23 cellular contexts compared by ENCODE assay signal in the genomic region with DNA sequence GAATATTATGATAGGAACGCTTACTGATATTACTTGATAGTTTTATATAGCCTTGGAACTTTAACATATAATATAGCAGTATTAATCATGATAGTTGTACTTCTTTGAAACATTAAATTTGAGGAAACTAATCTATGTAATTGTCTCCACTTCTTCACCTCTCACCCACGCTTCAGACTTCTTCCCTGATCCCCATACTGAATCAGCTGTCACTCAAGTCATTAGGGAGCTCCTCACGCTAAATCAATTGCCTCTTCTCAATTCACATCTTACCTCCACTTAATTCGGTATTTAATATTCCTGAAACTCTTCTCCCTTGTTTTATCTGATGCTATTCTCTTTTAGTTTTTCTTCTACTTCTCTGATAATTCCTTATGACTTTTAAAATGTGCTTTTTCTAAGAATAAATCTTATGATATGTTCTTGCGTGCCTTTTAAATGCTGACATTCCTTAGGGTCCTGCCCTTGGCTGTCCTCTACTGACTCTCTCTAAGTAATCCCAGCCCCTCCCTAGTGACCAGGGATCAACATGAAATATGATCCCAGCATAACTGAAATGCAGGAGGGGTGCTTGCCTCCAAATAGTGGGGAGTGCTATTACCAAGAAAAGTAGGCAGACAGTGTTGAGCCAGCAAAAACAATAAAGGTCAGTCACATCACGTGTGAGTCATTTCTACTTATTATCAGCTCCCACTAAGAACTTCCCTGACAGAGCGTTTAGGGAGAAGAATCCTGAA. TPM values are rescaled to one million over a fixed set of nuclear protein-coding genes. Genes with fewer than 3 reads are reported as not detected.
DNase-seq lines count a peak whose midpoint lies in the region; ATAC-seq and TF ChIP-seq lines count a peak whose summit lies in the region.
"Had no signal": no experiment of that assay in that cellular context is flagged by ENCODE, and none has a peak within 500 bp of the region (broad histone marks: within the 10 kb centered on the region; RNA-seq: fewer than 3 reads in every experiment).

No MANE protein-coding gene starts in this region.

- peaks cover 9% of the 10 kb centered on the region for H3K4me1 ChIP-seq in left ventricle myocardium inferior
- no peaks in the 10 kb centered on the region for H3K4me1 ChIP-seq in HAP-1
- H3K4me1 ChIP-seq: esophagus squamous epithelium, SJSA1, transverse colon had no signal

- ATAC-seq in Right ventricle myocardium inferior, result peak; percentile 39
- ATAC-seq: activated CD4-positive, CD25-positive, alpha-beta regulatory T cell treated with anti-CD3 and anti-CD28 coated beads, Interleukin-2, amount 50 U/mL, for 24 hours; activated CD8-positive, alpha-beta memory T cell treated with anti-CD3 and anti-CD28 coated beads, Interleukin-2, amount 10 ng/mL, durations not matched to agents 7 days and 5 days had no signal

- no peak for DNase-seq in Right ventricle myocardium inferior (ENCODE audit: missing footprints)
- DNase-seq in left ventricle myocardium inferior, result no peak
- peak; percentile 17 for DNase-seq in astrocyte of the spinal cord (ENCODE audit: low read depth, low spot score)
- DNase-seq in left kidney (ENCODE audit: low read depth, low spot score), result peak; percentile 70
- DNase-seq in stromal cell of bone marrow (ENCODE audit: low read depth), result peak; percentile 35
- no peak for DNase-seq in islet precursor cell
- DNase-seq in HAP-1 (ENCODE audit: low spot score in 2 of 2), result no peak
- no peak for DNase-seq in activated CD4-positive, alpha-beta T cell treated with anti-CD3 and anti-CD28 coated beads for 4 hours
- DNase-seq: activated CD8-positive, alpha-beta memory T cell treated with anti-CD3 and anti-CD28 coated beads, Interleukin-2, amount 10 ng/mL, durations not matched to agents 7 days and 5 days; activated effector memory CD4-positive, alpha-beta T cell treated with Interleukin-2 at 50 U/mL for 16 hours; adrenal gland; esophagus squamous epithelium; NCI-H187; NCI-H446; stimulated activated naive CD4-positive, alpha-beta T cell treated with Interleukin-2 at 50 U/mL for 16 hours; transverse colon had no signal

- H3K36me3 ChIP-seq in left ventricle myocardium inferior (no peaks in the 10 kb centered on the region), HAP-1 (replicated peaks) (no peaks in the 10 kb centered on the region)
- H3K36me3 ChIP-seq: adrenal gland, esophagus squamous epithelium, neutrophil, SJSA1, transverse colon had no signal

- H3K27ac ChIP-seq in left ventricle myocardium inferior (replicated peaks), result no peak overlapping the region
- H3K27ac ChIP-seq: adrenal gland, C4-2B, esophagus squamous epithelium, hepatocyte, neutrophil, SJSA1, transverse colon had no signal

- intact Hi-C loops in Right ventricle myocardium inferior (cut with DNase I), result no loop called here
- intact Hi-C loops in left ventricle myocardium inferior (cut with micrococcal nuclease), result no loop called here

- H3K4me3 ChIP-seq in left ventricle myocardium inferior (no peak overlapping the region), astrocyte of the spinal cord (ENCODE audit: low read depth, low read length) (no peak overlapping the region), HAP-1 (no peak overlapping the region)
- H3K4me3 ChIP-seq: adrenal gland, esophagus squamous epithelium, hepatocyte, SJSA1, transverse colon had no signal

- in situ Hi-C loops in astrocyte of the spinal cord (cut with HindIII; ENCODE audit: low sequenced_read_pairs), result no loop called here
- in situ Hi-C loops in HAP-1 (cut with MboI; ENCODE audit: low sequenced_read_pairs), result no loop called here

- no peaks in the 10 kb centered on the region for H3K27me3 ChIP-seq in left ventricle myocardium inferior (ENCODE audit: low read depth)
- H3K27me3 ChIP-seq in HAP-1 (ENCODE audit: low read depth), result peaks cover 3% of the 10 kb centered on the region
- H3K27me3 ChIP-seq: adrenal gland, hepatocyte, neutrophil, transverse colon had no signal

- H3K9me3 ChIP-seq in left ventricle myocardium inferior (replicated peaks) (no peaks in the 10 kb centered on the region), HAP-1 (no peaks in the 10 kb centered on the region)
- H3K9me3 ChIP-seq: adrenal gland, esophagus squamous epithelium, neutrophil, SJSA1, transverse colon had no signal

- TF ChIP-seq CTCF in left ventricle myocardium inferior (IDR thresholded peaks at IDR 0.05; ENCODE audit: borderline replicate concordance) (no peak), astrocyte of the spinal cord (IDR thresholded peaks at IDR 0.05; ENCODE audit: low read depth, low read length) (no peak)

RNA-seq across cellular contexts. Expression of gene ANKRD66, which starts 9.9 kb away (rescaled TPM):
- total RNA-seq in Right ventricle myocardium inferior (not detected), left ventricle myocardium inferior (not detected)
- total RNA-seq: A673; activated CD8-positive, alpha-beta memory T cell treated with anti-CD3 and anti-CD28 coated beads, Interleukin-2, amount 10 ng/mL, durations not matched to agents 7 days and 5 days; adrenal gland; esophagus squamous epithelium; hepatocyte; kidney epithelial cell; SJSA1; transverse colon had no signal

RNA-seq across cellular contexts. Expression of gene PLA2G7, which starts 21.5 kb away (rescaled TPM):
- 0.14 TPM for total RNA-seq in Right ventricle myocardium inferior
- total RNA-seq in left ventricle myocardium inferior, result 0.16 TPM
- total RNA-seq: A673; activated CD8-positive, alpha-beta memory T cell treated with anti-CD3 and anti-CD28 coated beads, Interleukin-2, amount 10 ng/mL, durations not matched to agents 7 days and 5 days; SJSA1 had no signal

RNA-seq across cellular contexts. Expression of gene MEP1A, which starts 36.6 kb away (rescaled TPM):
- total RNA-seq in Right ventricle myocardium inferior (not detected), left ventricle myocardium inferior (not detected)
- total RNA-seq: A673; activated CD8-positive, alpha-beta memory T cell treated with anti-CD3 and anti-CD28 coated beads, Interleukin-2, amount 10 ng/mL, durations not matched to agents 7 days and 5 days; adrenal gland; kidney epithelial cell had no signal

Comparison
In these comparisons a context has a peak if more than half of its experiments do, and no peak if none do; other contexts are left out.
1. DNase-seq: peak in astrocyte of the spinal cord (single experiment), left kidney (single experiment) and stromal cell of bone marrow (single experiment); none in Right ventricle myocardium inferior (single experiment), left ventricle myocardium inferior (single experiment), islet precursor cell (single experiment), HAP-1 (0 of 2) and activated CD4-positive, alpha-beta T cell treated with anti-CD3 and anti-CD28 coated beads for 4 hours (0 of 2).